ENCODE assay signal across 1 cellular context in genomic region chr1:234975122-234975940, GRCh38.
TF ChIP-seq lines count a peak whose summit lies in the region.

No MANE protein-coding gene starts in this region.

TF ChIP-seq in HEK293, 187 proteins besides CTCF, POLR2A, EP300 and RAD21 (continued from another document):
- peak; percentile 64 for TF ChIP-seq KLF10 (tag by site-specific recombination; IDR thresholded peaks at IDR 0.05)
- TF ChIP-seq ZEB2 (tag by site-specific recombination; IDR thresholded peaks at IDR 0.05), result peak; percentile 100
- TF ChIP-seq, protein P1, sequence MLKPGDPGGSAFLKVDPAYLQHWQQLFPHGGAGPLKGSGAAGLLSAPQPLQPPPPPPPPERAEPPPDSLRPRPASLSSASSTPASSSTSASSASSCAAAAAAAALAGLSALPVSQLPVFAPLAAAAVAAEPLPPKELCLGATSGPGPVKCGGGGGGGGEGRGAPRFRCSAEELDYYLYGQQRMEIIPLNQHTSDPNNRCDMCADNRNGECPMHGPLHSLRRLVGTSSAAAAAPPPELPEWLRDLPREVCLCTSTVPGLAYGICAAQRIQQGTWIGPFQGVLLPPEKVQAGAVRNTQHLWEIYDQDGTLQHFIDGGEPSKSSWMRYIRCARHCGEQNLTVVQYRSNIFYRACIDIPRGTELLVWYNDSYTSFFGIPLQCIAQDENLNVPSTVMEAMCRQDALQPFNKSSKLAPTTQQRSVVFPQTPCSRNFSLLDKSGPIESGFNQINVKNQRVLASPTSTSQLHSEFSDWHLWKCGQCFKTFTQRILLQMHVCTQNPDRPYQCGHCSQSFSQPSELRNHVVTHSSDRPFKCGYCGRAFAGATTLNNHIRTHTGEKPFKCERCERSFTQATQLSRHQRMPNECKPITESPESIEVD (tag by site-specific recombination; IDR thresholded peaks at IDR 0.05), result peak; percentile 38; the same call in 1 of the 2 replicates
- no peak for TF ChIP-seq YY1 (tag by site-specific recombination; IDR thresholded peaks at IDR 0.05)
- TF ChIP-seq ZNF416 (tag by site-specific recombination; IDR thresholded peaks at IDR 0.05), result no peak
- TF ChIP-seq HOXC10 (CRISPR knock-in tag; IDR thresholded peaks at IDR 0.05), result no peak
- no peak for TF ChIP-seq MZF1 (tag by site-specific recombination; IDR thresholded peaks at IDR 0.05; ENCODE audit: borderline replicate concordance)
- no peak for TF ChIP-seq ZNF248 (tag by site-specific recombination; IDR thresholded peaks at IDR 0.05)
- TF ChIP-seq SP2 (tag by site-specific recombination; IDR thresholded peaks at IDR 0.05), result peak; percentile 49
- TF ChIP-seq ZNF211 (tag by site-specific recombination; IDR thresholded peaks at IDR 0.05; ENCODE audit: low read depth), result no peak
- peak; percentile 74; the same call in 1 of the 2 replicates for TF ChIP-seq OVOL3 (tag by site-specific recombination; IDR thresholded peaks at IDR 0.05)
- peak; percentile 72; the same call in 1 of the 2 replicates for TF ChIP-seq ZFP37 (tag by site-specific recombination; IDR thresholded peaks at IDR 0.05)
- TF ChIP-seq, protein P2, sequence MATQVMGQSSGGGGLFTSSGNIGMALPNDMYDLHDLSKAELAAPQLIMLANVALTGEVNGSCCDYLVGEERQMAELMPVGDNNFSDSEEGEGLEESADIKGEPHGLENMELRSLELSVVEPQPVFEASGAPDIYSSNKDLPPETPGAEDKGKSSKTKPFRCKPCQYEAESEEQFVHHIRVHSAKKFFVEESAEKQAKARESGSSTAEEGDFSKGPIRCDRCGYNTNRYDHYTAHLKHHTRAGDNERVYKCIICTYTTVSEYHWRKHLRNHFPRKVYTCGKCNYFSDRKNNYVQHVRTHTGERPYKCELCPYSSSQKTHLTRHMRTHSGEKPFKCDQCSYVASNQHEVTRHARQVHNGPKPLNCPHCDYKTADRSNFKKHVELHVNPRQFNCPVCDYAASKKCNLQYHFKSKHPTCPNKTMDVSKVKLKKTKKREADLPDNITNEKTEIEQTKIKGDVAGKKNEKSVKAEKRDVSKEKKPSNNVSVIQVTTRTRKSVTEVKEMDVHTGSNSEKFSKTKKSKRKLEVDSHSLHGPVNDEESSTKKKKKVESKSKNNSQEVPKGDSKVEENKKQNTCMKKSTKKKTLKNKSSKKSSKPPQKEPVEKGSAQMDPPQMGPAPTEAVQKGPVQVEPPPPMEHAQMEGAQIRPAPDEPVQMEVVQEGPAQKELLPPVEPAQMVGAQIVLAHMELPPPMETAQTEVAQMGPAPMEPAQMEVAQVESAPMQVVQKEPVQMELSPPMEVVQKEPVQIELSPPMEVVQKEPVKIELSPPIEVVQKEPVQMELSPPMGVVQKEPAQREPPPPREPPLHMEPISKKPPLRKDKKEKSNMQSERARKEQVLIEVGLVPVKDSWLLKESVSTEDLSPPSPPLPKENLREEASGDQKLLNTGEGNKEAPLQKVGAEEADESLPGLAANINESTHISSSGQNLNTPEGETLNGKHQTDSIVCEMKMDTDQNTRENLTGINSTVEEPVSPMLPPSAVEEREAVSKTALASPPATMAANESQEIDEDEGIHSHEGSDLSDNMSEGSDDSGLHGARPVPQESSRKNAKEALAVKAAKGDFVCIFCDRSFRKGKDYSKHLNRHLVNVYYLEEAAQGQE (tag by site-specific recombination; IDR thresholded peaks at IDR 0.05), result peak; percentile 54; the same call in 1 of the 2 replicates
